Comparison of ENCODE assay signal across 28 cellular contexts in the genomic region with DNA sequence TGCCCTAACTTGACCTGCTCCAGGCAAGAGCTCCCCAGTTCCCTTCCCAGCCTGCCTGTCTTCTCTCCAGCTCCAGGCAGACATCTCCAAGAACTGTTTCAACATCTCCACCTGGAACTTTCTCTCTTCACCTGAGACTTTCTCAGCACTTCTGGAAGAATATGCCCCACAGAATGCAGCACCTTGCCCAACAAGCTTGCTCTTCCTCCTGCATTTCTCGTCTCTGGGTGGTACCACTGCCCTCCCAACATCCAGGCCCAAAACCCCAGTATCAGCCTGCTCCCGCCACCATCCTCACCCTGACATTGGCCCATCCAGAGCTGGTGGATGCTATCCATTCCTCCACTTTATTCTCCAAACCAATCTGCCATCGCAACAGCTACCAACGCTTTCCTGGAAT. TPM values are rescaled to one million over a fixed set of nuclear protein-coding genes. Genes with fewer than 3 reads are reported as not detected.
DNase-seq lines count a peak whose midpoint lies in the region; FAIRE-seq and TF ChIP-seq lines count a peak whose summit lies in the region.
"Had no signal": no experiment of that assay in that cellular context is flagged by ENCODE, and none has a peak within 500 bp of the region (broad histone marks: within the 10 kb centered on the region; RNA-seq: fewer than 3 reads in every experiment).

No MANE protein-coding gene starts in this region.

- TF ChIP-seq POLR2A in H1 (IDR thresholded peaks at IDR 0.05; ENCODE audit: control extremely low read depth in 1 of 2, low read depth in 2 of 2, low read length in 2 of 2): no peak

- H3F3A ChIP-seq in DOHH2 (ENCODE audit: control insufficient read depth, insufficient read depth) (peaks cover 22% of the 10 kb centered on the region), SU-DHL-6 (ENCODE audit: insufficient read depth) (peaks cover 25% of the 10 kb centered on the region)

- POLR2A ChIA-PET in H1 (lab: Charles Lee; ENCODE audit: partially characterized antibody): no interaction called here

- no peak overlapping the region for H3K14ac ChIP-seq in H1 (ENCODE audit: insufficient read length)

- no peaks in the 10 kb centered on the region for H3K9me3 Mint-ChIP-seq in T-helper 2 cell treated with Interferon-gamma antibody and Interleukin-4, amounts not matched to agents 5 μg/mL and 100 μg/mL, for 36 hours
- no peaks in the 10 kb centered on the region for H3K9me3 Mint-ChIP-seq in Calu3 (ENCODE audit: low read depth, unreplicated experiment)
- H3K9me3 Mint-ChIP-seq: CD8-positive, alpha-beta T cell; stimulated activated naive CD8-positive, alpha-beta T cell treated with anti-CD3 and anti-CD28 coated beads, Interleukin-15, amount 100 ng/mL, for 72 hours had no signal

- H4K91ac ChIP-seq in H1 (replicated peaks; ENCODE audit: insufficient read length, low read length): no peak overlapping the region

- TF ChIP-seq CTCF in DOHH2 (IDR thresholded peaks at IDR 0.05; ENCODE audit: low read depth, low read length, poor library complexity, severe bottlenecking) (no peak), SU-DHL-6 (IDR thresholded peaks at IDR 0.05; ENCODE audit: insufficient read depth, low read length, poor library complexity, severe bottlenecking) (no peak), H1 (IDR thresholded peaks at IDR 0.05; ENCODE audit: control extremely low read depth in 1 of 3, insufficient read depth in 1 of 3, low read depth in 1 of 3, low read length in 3 of 3) (no peak), Calu3 (IDR thresholded peaks at IDR 0.05; ENCODE audit: unreplicated experiment) (no peak)

- peak overlapping the region; percentile 3 for H3K27ac Mint-ChIP-seq in T-helper 2 cell treated with Interferon-gamma antibody and Interleukin-4, amounts not matched to agents 5 μg/mL and 100 μg/mL, for 36 hours
- no peak overlapping the region for H3K27ac Mint-ChIP-seq in Calu3 (ENCODE audit: unreplicated experiment)

- H3K27ac ChIP-seq in DOHH2 (ENCODE audit: low read depth, low read length): peak overlapping the region; percentile 95
- H3K27ac ChIP-seq in SU-DHL-6 (ENCODE audit: low read depth, low read length): peak overlapping the region; percentile 45
- no peak overlapping the region for H3K27ac ChIP-seq in H1 (ENCODE audit: low read depth, low read length)
- H3K27ac ChIP-seq: epithelial cell of prostate, left lung, prostate gland, sigmoid colon, SK-N-MC, tibial nerve had no signal

- BruUV-seq in Calu3 (replicated peaks; lab: Mats Ljungman, UMichigan): no TSS peak

- H3K4me3 ChIP-seq in DOHH2 (ENCODE audit: low read length) (peak overlapping the region; percentile 95), SU-DHL-6 (ENCODE audit: insufficient read depth, low read length, poor library complexity, severe bottlenecking) (no peak overlapping the region), H1 (ENCODE audit: extremely low read depth in 1 of 4, insufficient read depth in 2 of 4, low read depth in 3 of 4, low read length in 4 of 4) (no peak overlapping the region)
- H3K4me3 ChIP-seq: left lung, prostate gland, sigmoid colon, SK-N-MC, tibial nerve had no signal

- H3K18ac ChIP-seq in H1 (ENCODE audit: extremely low read depth, low read length): no peak overlapping the region

- H2BK5ac ChIP-seq in H1 (ENCODE audit: low read depth, low read length): no peak overlapping the region

- H3K4me3 Mint-ChIP-seq in T-helper 2 cell treated with Interferon-gamma antibody and Interleukin-4, amounts not matched to agents 5 μg/mL and 100 μg/mL, for 36 hours: no peak overlapping the region
- no peak overlapping the region for H3K4me3 Mint-ChIP-seq in Calu3 (ENCODE audit: low read depth, unreplicated experiment)
- H3K4me3 Mint-ChIP-seq: CD8-positive, alpha-beta T cell had no signal

- H3K27me3 Mint-ChIP-seq in T-helper 2 cell treated with Interferon-gamma antibody and Interleukin-4, amounts not matched to agents 5 μg/mL and 100 μg/mL, for 36 hours (ENCODE audit: low read depth): no peaks in the 10 kb centered on the region
- H3K27me3 Mint-ChIP-seq in Calu3 (ENCODE audit: unreplicated experiment): peaks cover 37% of the 10 kb centered on the region
- H3K27me3 Mint-ChIP-seq: stimulated activated naive CD8-positive, alpha-beta T cell treated with anti-CD3 and anti-CD28 coated beads, Interleukin-15, amount 100 ng/mL, for 72 hours had no signal

- H3K9me3 ChIP-seq in DOHH2 (ENCODE audit: control insufficient read depth, insufficient read depth, low read length) (no peaks in the 10 kb centered on the region), SU-DHL-6 (ENCODE audit: insufficient read depth, low read length) (no peaks in the 10 kb centered on the region), H1 (ENCODE audit: insufficient read depth in 2 of 2, low read depth in 1 of 2, low read length in 1 of 2) (no peaks in the 10 kb centered on the region)
- H3K9me3 ChIP-seq: left lung, prostate gland, sigmoid colon, tibial nerve had no signal

- H2BK120ac ChIP-seq in H1 (replicated peaks; ENCODE audit: low read depth, low read length): no peak overlapping the region

- H4K8ac ChIP-seq in H1 (ENCODE audit: extremely low read depth, insufficient read depth, low read length): no peak overlapping the region

- no peak overlapping the region for H4K5ac ChIP-seq in H1 (ENCODE audit: insufficient read length, low read depth, low read length)

- H2BK15ac ChIP-seq in H1 (ENCODE audit: low read length): 0 out of 2 replicates have a peak overlapping the region, but pooled peaks have one; percentile 49

- intact Hi-C loops in Calu3 (cut with micrococcal nuclease; ENCODE audit: unreplicated experiment): no loop called here

- H3K9me2 ChIP-seq in DOHH2 (replicated peaks; ENCODE audit: control insufficient read depth, low read length) (no peaks in the 10 kb centered on the region), SU-DHL-6 (replicated peaks; ENCODE audit: insufficient read depth, low read length) (no peaks in the 10 kb centered on the region)

- peaks cover 48% of the 10 kb centered on the region for H3K36me3 Mint-ChIP-seq in T-helper 2 cell treated with Interferon-gamma antibody and Interleukin-4, amounts not matched to agents 5 μg/mL and 100 μg/mL, for 36 hours (ENCODE audit: low read depth)
- no peaks in the 10 kb centered on the region for H3K36me3 Mint-ChIP-seq in Calu3 (ENCODE audit: insufficient read depth, unreplicated experiment)

- H2AFZ ChIP-seq in SU-DHL-6 (ENCODE audit: low read depth, low read length, severe bottlenecking) (no peak overlapping the region), H1 (ENCODE audit: low read length) (no peak overlapping the region)

- H3K79me2 ChIP-seq in DOHH2 (ENCODE audit: control insufficient read depth, low read length): peaks cover 100% of the 10 kb centered on the region
- peaks cover 100% of the 10 kb centered on the region for H3K79me2 ChIP-seq in SU-DHL-6 (ENCODE audit: insufficient read depth, low read length)
- H3K79me2 ChIP-seq in H1 (ENCODE audit: control insufficient read depth in 1 of 2, insufficient read depth in 2 of 2, low read length in 2 of 2): no peaks in the 10 kb centered on the region

- no peak overlapping the region for H2BK20ac ChIP-seq in H1 (ENCODE audit: low read length)

- H3K4me2 ChIP-seq in DOHH2 (ENCODE audit: low read length) (peak overlapping the region; percentile 82), SU-DHL-6 (ENCODE audit: low read depth, low read length, poor library complexity, severe bottlenecking) (peak overlapping the region; percentile 14), H1 (ENCODE audit: insufficient read depth in 1 of 2, low read depth in 2 of 2, low read length in 2 of 2) (no peak overlapping the region)

- no peak for TF ChIP-seq RAD21 in H1 (IDR thresholded peaks at IDR 0.05 in 1 of 2, conservative IDR thresholded peaks at IDR 0.05 in 1 of 2; ENCODE audit: low read depth in 2 of 2, low read length in 2 of 2)

- no peak overlapping the region for H2AK5ac ChIP-seq in H1 (ENCODE audit: low read depth, low read length)

- no peak overlapping the region for H3K4ac ChIP-seq in H1 (replicated peaks; ENCODE audit: insufficient read length, low read depth, low read length)

- CTCF ChIA-PET in H1 (lab: Charles Lee; ENCODE audit: partially characterized antibody) (interaction anchor here (0.6 to 1.4 kb wide), 6 partner anchors 14 to 215 kb away, joined by 3 to 5 read pairs (median 4); no protein-coding TSS in a partner anchor), Calu3 (lab: Charles Lee) (no interaction called here)

- no peak for DNase-seq in T-helper 2 cell treated with Interferon-gamma antibody and Interleukin-4, amounts not matched to agents 5 μg/mL and 100 μg/mL, for 36 hours (ENCODE audit: low spot score)
- DNase-seq in T-helper 2 cell (no peak), H1 (ENCODE audit: low read depth in 1 of 2, low spot score in 2 of 2) (no peak), Calu3 (no peak), HuH-7.5 (ENCODE audit: low spot score) (no peak)
- DNase-seq in stimulated activated CD4-positive, alpha-beta T cell treated with anti-CD3 and anti-CD28 coated beads, Interleukin-12 subunit alpha, Interleukin-12 subunit beta, amount 100 ng/mL, for 4 hours: no peak
- DNase-seq: 8988T; activated naive CD4-positive, alpha-beta T cell; amniotic stem cell; CD8-positive, alpha-beta T cell; effector CD4-positive, alpha-beta T cell; KBM-7; left lung; NCI-H1417 treated with DMSO at 0.1 percent for 48 hours; NCI-H2081; NCI-H226; NCI-H69; RPMI8226; sigmoid colon; stimulated activated naive CD8-positive, alpha-beta T cell treated with anti-CD3 and anti-CD28 coated beads, Interleukin-15, amount 100 ng/mL, for 72 hours had no signal

- no peaks in the 10 kb centered on the region for H3K79me1 ChIP-seq in H1 (ENCODE audit: low read depth, low read length)

- no peak overlapping the region for H3K56ac ChIP-seq in H1 (replicated peaks; ENCODE audit: insufficient read length, low read depth, low read length)

- no peak for FAIRE-seq in H1 (lab: Jason Lieb, UNC)
- FAIRE-seq: H54, islet of Langerhans had no signal

- 68% methylated on average over 4 of the region's 4 CpGs; no CpG with 5 or more reads in 1 of the 2 experiments for WGBS in H1 (ENCODE audit: extremely low coverage in 1 of 2, insufficient coverage in 1 of 2, insufficient read length in 1 of 2, insufficient replicate concordance in 2 of 2, low coverage in 1 of 2, low lambda C conversion rate in 2 of 2, missing lambda C conversion rate in 1 of 2), 2 experiments

- H3K4me1 ChIP-seq in DOHH2 (ENCODE audit: control insufficient read depth, low read length): peaks cover 100% of the 10 kb centered on the region
- peaks cover 0 to 5% (median 2%) of the 10 kb centered on the region in 4 experiments; a peak in 1 of 7 replicates for H3K4me1 ChIP-seq in H1 (replicated peaks in 1 of 4; ENCODE audit: control insufficient read depth in 3 of 4, insufficient read depth in 4 of 4, low read length in 3 of 4)
- H3K4me1 ChIP-seq: prostate gland, sigmoid colon had no signal

- TF ChIP-seq EP300 in H1 (IDR thresholded peaks at IDR 0.05; ENCODE audit: borderline replicate concordance in 1 of 2, low read depth in 2 of 2, low read length in 2 of 2): no peak

- H3K4me1 Mint-ChIP-seq in T-helper 2 cell treated with Interferon-gamma antibody and Interleukin-4, amounts not matched to agents 5 μg/mL and 100 μg/mL, for 36 hours (ENCODE audit: low read depth): peaks cover 43% of the 10 kb centered on the region
- H3K4me1 Mint-ChIP-seq in Calu3 (ENCODE audit: low read depth, unreplicated experiment): no peaks in the 10 kb centered on the region

- peaks cover 3% of the 10 kb centered on the region; the same call in 1 of the 2 replicates for H3K23me2 ChIP-seq in H1 (ENCODE audit: low read depth, low read length)

- H3K36me3 ChIP-seq in DOHH2 (ENCODE audit: control insufficient read depth, low read length) (peaks cover 99% of the 10 kb centered on the region), SU-DHL-6 (ENCODE audit: low read length) (peaks cover 50% of the 10 kb centered on the region), H1 (ENCODE audit: control insufficient read depth in 2 of 4, insufficient read depth in 4 of 4, low read length in 3 of 4) (no peaks in the 10 kb centered on the region)
- H3K36me3 ChIP-seq: left lung, prostate gland, sigmoid colon had no signal

- H3K9ac ChIP-seq in SU-DHL-6 (ENCODE audit: low read length) (no peak overlapping the region; the same call in 1 of the 2 replicates), H1 (replicated peaks in 1 of 4; ENCODE audit: extremely low read depth in 1 of 4, low read depth in 3 of 4, low read length in 3 of 4) (no peak overlapping the region)

- no peaks in the 10 kb centered on the region for H3K27me3 ChIP-seq in DOHH2 (ENCODE audit: control insufficient read depth, low read length)
- no peaks in the 10 kb centered on the region for H3K27me3 ChIP-seq in SU-DHL-6 (ENCODE audit: low read length)
- H3K27me3 ChIP-seq in H1 (replicated peaks in 1 of 4; ENCODE audit: control insufficient read depth in 3 of 4, extremely low read depth in 1 of 4, insufficient read depth in 3 of 4, low read length in 3 of 4): no peaks in the 10 kb centered on the region
- H3K27me3 ChIP-seq: left lung, sigmoid colon, tibial nerve had no signal

- peaks cover 63% of the 10 kb centered on the region for H4K20me1 ChIP-seq in DOHH2 (ENCODE audit: control insufficient read depth, insufficient read depth, low read depth, low read length)
- peaks cover 63% of the 10 kb centered on the region for H4K20me1 ChIP-seq in SU-DHL-6 (ENCODE audit: low read depth, low read length)
- peaks cover 0 to 3% of the 10 kb centered on the region in 2 experiments for H4K20me1 ChIP-seq in H1 (replicated peaks in 1 of 2; ENCODE audit: control insufficient read depth in 1 of 2, insufficient read depth in 2 of 2, low read length in 2 of 2)

- no peak overlapping the region for H3K23ac ChIP-seq in H1 (ENCODE audit: insufficient read length)

- no peak overlapping the region for H2BK12ac ChIP-seq in H1 (ENCODE audit: low read depth, low read length)

RNA-seq across cellular contexts. Expression of gene RFTN1, which starts 8.8 kb away (rescaled TPM):
- total RNA-seq in H1 (2021; fragmentation: NEBNext Ultra II Directional; extraction: Animal tissue kit (Norgen Biotek cat#: 25700)): 4.9 and 6.7 TPM in 2 replicates
- polyA plus RNA-seq in H1 (2011; rRNA removed): 4.6 and 7.5 TPM in 2 replicates
- polyA plus RNA-seq in H1 (2011; cell fraction: cytosol; rRNA removed): 5.5 TPM
- polyA plus RNA-seq in H1 (2011; cell fraction: nucleus; rRNA removed): 6.8 TPM
- 3.2 to 4.3 TPM (median 4.0 TPM) in 4 replicates for polyA plus RNA-seq in H1 (2012, experiment 1 of 2)
- 2.0 TPM for polyA plus RNA-seq in H1 (2012, experiment 2 of 2)
- polyA plus RNA-seq in H1 (2013, experiment 1 of 2): 5.8 TPM
- polyA plus RNA-seq in H1 (2013, experiment 2 of 2): 4.9 TPM
- 4.3 and 4.7 TPM in 2 replicates for polyA minus RNA-seq in H1 (2011; rRNA and poly(A)+ RNA removed)
- polyA minus RNA-seq in H1 (2011; cell fraction: cytosol; rRNA and poly(A)+ RNA removed): 3.1 TPM
- 5.8 TPM for polyA minus RNA-seq in H1 (2011; cell fraction: nucleus; rRNA and poly(A)+ RNA removed)
- 1.6 and 1.8 TPM in 2 replicates for total RNA-seq in Calu3 (2022)

Comparison
In these comparisons a context has a peak if more than half of its experiments do, and no peak if none do; other contexts are left out.
1. H3K4me2 ChIP-seq: peak in DOHH2 (single experiment) and SU-DHL-6 (single experiment); none in H1 (0 of 2).